8 cellular contexts compared by ENCODE assay signal in the genomic region with DNA sequence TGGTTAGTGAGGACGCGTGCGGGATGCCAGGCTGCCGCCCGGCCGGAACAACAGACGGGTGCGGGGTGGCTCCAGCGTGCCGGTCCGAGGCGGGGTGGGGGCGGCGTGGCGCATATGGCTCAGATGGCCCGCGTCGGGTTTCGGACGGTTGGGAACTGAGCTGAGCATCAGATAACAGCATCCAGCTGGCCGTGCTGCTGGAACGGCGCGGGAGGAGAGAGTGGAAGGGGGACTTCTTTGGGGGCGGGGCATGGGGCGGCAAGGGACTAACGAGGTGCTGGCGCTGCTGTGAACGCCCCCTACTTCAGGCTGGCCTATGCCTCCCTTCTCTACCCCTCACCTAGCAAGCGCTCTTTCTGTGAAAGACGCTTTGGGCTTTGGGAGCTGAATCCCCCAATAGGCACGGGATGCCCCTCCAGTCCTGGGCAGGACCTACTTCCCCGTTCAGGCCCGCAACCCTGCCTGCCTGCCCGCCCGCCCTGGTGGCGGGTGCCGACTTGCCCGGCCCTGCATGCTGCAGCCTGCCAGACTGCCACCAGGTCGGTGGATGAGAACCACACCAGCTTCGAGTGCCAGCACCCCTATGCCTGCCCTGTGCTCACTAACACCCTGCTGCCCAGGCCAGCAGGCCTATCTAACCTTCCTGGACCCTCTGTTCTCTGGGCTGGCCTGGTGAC. TPM values are rescaled to one million over a fixed set of nuclear protein-coding genes. Genes with fewer than 3 reads are reported as not detected.
DNase-seq lines count a peak whose midpoint lies in the region; ATAC-seq and TF ChIP-seq lines count a peak whose summit lies in the region.

No MANE protein-coding gene starts in this region.

- peak overlapping the region; percentile 92 for H3K4me2 ChIP-seq in PC-3 (ENCODE audit: low read length)

- no peaks in the 10 kb centered on the region for H3F3A ChIP-seq in PC-3 (ENCODE audit: low read length, unreplicated experiment)

- no peaks in the 10 kb centered on the region for H3K9me3 ChIP-seq in PC-3 (ENCODE audit: low read length)

- ATAC-seq in HG02884 (IDR thresholded peaks at IDR 0.05; ENCODE audit: unreplicated experiment) = peak; percentile 2
- peak; percentile 17; the same call in 1 of the 2 replicates for ATAC-seq in PC-3
- peak; percentile 8 for ATAC-seq in activated naive CD8-positive, alpha-beta T cell treated with anti-CD3 and anti-CD28 coated beads, Interleukin-2, amount 10 ng/mL, durations not matched to agents 7 days and 5 days (ENCODE audit: low read depth)
- peak; percentile 1 for ATAC-seq in left ventricle myocardium superior
- ATAC-seq in HG03565 (IDR thresholded peaks at IDR 0.05; ENCODE audit: unreplicated experiment) = no peak

- no peaks in the 10 kb centered on the region for H3K9me2 ChIP-seq in PC-3 (replicated peaks; ENCODE audit: low read length)

- peaks cover 49% of the 10 kb centered on the region for H3K4me1 Mint-ChIP-seq in activated naive CD8-positive, alpha-beta T cell treated with anti-CD3 and anti-CD28 coated beads, Interleukin-2, amount 10 ng/mL, durations not matched to agents 7 days and 5 days

- H3K27me3 Mint-ChIP-seq in activated naive CD8-positive, alpha-beta T cell treated with anti-CD3 and anti-CD28 coated beads, Interleukin-2, amount 10 ng/mL, durations not matched to agents 7 days and 5 days = peaks cover 24% of the 10 kb centered on the region

- peak overlapping the region; percentile 76 for H3K4me3 ChIP-seq in PC-3 (ENCODE audit: low read length)
- H3K4me3 ChIP-seq in skeletal muscle cell (ENCODE audit: low read depth, low read length) = peak overlapping the region; percentile 88

- H3K27ac ChIP-seq in PC-3 (ENCODE audit: low read length) = no peak overlapping the region

- CTCF ChIA-PET in PC-3 (lab: Charles Lee) = interaction anchor here (0.6 to 2.3 kb wide), 10 partner anchors 15 to 264 kb away, joined by 4 to 18 read pairs (median 6); a partner anchor contains a TSS

- peak overlapping the region; percentile 42 for H3K9ac ChIP-seq in PC-3 (ENCODE audit: low read length)

- no peaks in the 10 kb centered on the region for H3K9me3 Mint-ChIP-seq in activated naive CD8-positive, alpha-beta T cell treated with anti-CD3 and anti-CD28 coated beads, Interleukin-2, amount 10 ng/mL, durations not matched to agents 7 days and 5 days

- peak overlapping the region; percentile 89 for H2AFZ ChIP-seq in PC-3 (ENCODE audit: low read length)

- peak overlapping the region; percentile 88 for H3K4me3 Mint-ChIP-seq in activated naive CD8-positive, alpha-beta T cell treated with anti-CD3 and anti-CD28 coated beads, Interleukin-2, amount 10 ng/mL, durations not matched to agents 7 days and 5 days

- H3K4me1 ChIP-seq in PC-3 (ENCODE audit: insufficient read depth, low read length) = peaks cover 23% of the 10 kb centered on the region

- peaks cover 6% of the 10 kb centered on the region for H3K36me3 Mint-ChIP-seq in activated naive CD8-positive, alpha-beta T cell treated with anti-CD3 and anti-CD28 coated beads, Interleukin-2, amount 10 ng/mL, durations not matched to agents 7 days and 5 days

- no peaks in the 10 kb centered on the region for H3K79me2 ChIP-seq in PC-3 (ENCODE audit: low read length)

- intact Hi-C loops in PC-3 (cut with micrococcal nuclease) (no loop called here), left ventricle myocardium superior (cut with micrococcal nuclease) (loop anchor here (5.0 kb wide), 1 partner anchor 39 kb away; no protein-coding TSS in a partner anchor)

- TF ChIP-seq CTCF in GM12873 (IDR thresholded peaks at IDR 0.05; ENCODE audit: insufficient read depth, low read depth, low read length, missing control alignments) = peak; percentile 18
- no peak for TF ChIP-seq CTCF in PC-3 (conservative IDR thresholded peaks at IDR 0.05; ENCODE audit: low read depth, low read length)

- DNase-seq in PC-3 = no peak
- DNase-seq in activated naive CD8-positive, alpha-beta T cell treated with anti-CD3 and anti-CD28 coated beads, Interleukin-2, amount 10 ng/mL, durations not matched to agents 7 days and 5 days = peak; percentile 66
- DNase-seq in left ventricle myocardium superior = peak; percentile 45
- DNase-seq in skeletal muscle cell (ENCODE audit: low read depth) = no peak
- DNase-seq in HT-29 (ENCODE audit: low spot score) = no peak

- H3K27ac Mint-ChIP-seq in activated naive CD8-positive, alpha-beta T cell treated with anti-CD3 and anti-CD28 coated beads, Interleukin-2, amount 10 ng/mL, durations not matched to agents 7 days and 5 days = no peak overlapping the region

- H3K36me3 ChIP-seq in PC-3 (ENCODE audit: low read depth, low read length) = no peaks in the 10 kb centered on the region

- H4K20me1 ChIP-seq in PC-3 (ENCODE audit: low read length) = no peaks in the 10 kb centered on the region

- POLR2A ChIA-PET in PC-3 (lab: Charles Lee; ENCODE audit: unreplicated experiment) = interaction anchor here (0.5 to 1.0 kb wide), 3 partner anchors 97 to 333 kb away, joined by 3 to 10 read pairs (median 4); no protein-coding TSS in a partner anchor
- POLR2A ChIA-PET in activated naive CD8-positive, alpha-beta T cell treated with anti-CD3 and anti-CD28 coated beads, Interleukin-2, amount 10 ng/mL, durations not matched to agents 7 days and 5 days (lab: Charles Lee) = interaction anchor here (0.6 to 6.5 kb wide), 18 partner anchors 8 to 536 kb away, joined by 3 to 72 read pairs (median 6); a partner anchor contains a TSS

- BruUV-seq in PC-3 (replicated peaks; lab: Mats Ljungman, UMichigan) = no TSS peak

- H3K27me3 ChIP-seq in PC-3 (ENCODE audit: low read length) = no peaks in the 10 kb centered on the region

RNA-seq across cellular contexts. Expression of a gene that starts 0.5 kb away (rescaled TPM):
- total RNA-seq in PC-3 (2014; rRNA removed) = 1.3 and 5.8 TPM in 2 replicates
- total RNA-seq in activated naive CD8-positive, alpha-beta T cell treated with anti-CD3 and anti-CD28 coated beads, Interleukin-2, amount 10 ng/mL, durations not matched to agents 7 days and 5 days = 1 to 10 TPM; 1.3 to 2.3 TPM
- 1.7 TPM for total RNA-seq in left ventricle myocardium superior
- total RNA-seq in HT-29 (2014; rRNA removed; shearing (Covaris generic)) = 0.15 TPM in 1 of 2 replicates, not detected in the other

RNA-seq across cellular contexts. Expression of a gene that starts 3.9 kb away (rescaled TPM):
- total RNA-seq in PC-3 (2014; rRNA removed) (not detected in 2 replicates), left ventricle myocardium superior (not detected)
- under 1 TPM in 1 of 2 experiments, not detected in 1; 0.22 TPM for total RNA-seq in activated naive CD8-positive, alpha-beta T cell treated with anti-CD3 and anti-CD28 coated beads, Interleukin-2, amount 10 ng/mL, durations not matched to agents 7 days and 5 days
- 0.15 and 0.34 TPM in 2 replicates for total RNA-seq in HT-29 (2014; rRNA removed; shearing (Covaris generic))

RNA-seq across cellular contexts. Expression of a gene that starts 10.2 kb away (rescaled TPM):
- total RNA-seq in PC-3 (2014; rRNA removed) (3.3 and 3.6 TPM in 2 replicates), left ventricle myocardium superior (26.7 TPM)
- 100 to 1,000 TPM; 299 to 310 TPM for total RNA-seq in activated naive CD8-positive, alpha-beta T cell treated with anti-CD3 and anti-CD28 coated beads, Interleukin-2, amount 10 ng/mL, durations not matched to agents 7 days and 5 days
- 5.1 and 6.1 TPM in 2 replicates for total RNA-seq in HT-29 (2014; rRNA removed; shearing (Covaris generic))

RNA-seq across cellular contexts. Expression of a gene that starts 17.3 kb away (rescaled TPM):
- total RNA-seq in PC-3 (2014; rRNA removed) (50.3 and 51.0 TPM in 2 replicates), left ventricle myocardium superior (18.5 TPM)
- total RNA-seq in activated naive CD8-positive, alpha-beta T cell treated with anti-CD3 and anti-CD28 coated beads, Interleukin-2, amount 10 ng/mL, durations not matched to agents 7 days and 5 days = 10 to 100 TPM; 35.2 to 40.2 TPM
- 24.3 and 38.3 TPM in 2 replicates for total RNA-seq in HT-29 (2014; rRNA removed; shearing (Covaris generic))

RNA-seq across cellular contexts. Expression of a gene that starts 52.8 kb away (rescaled TPM):
- total RNA-seq in PC-3 (2014; rRNA removed) (21.6 and 27.8 TPM in 2 replicates), left ventricle myocardium superior (1.2 TPM)
- total RNA-seq in activated naive CD8-positive, alpha-beta T cell treated with anti-CD3 and anti-CD28 coated beads, Interleukin-2, amount 10 ng/mL, durations not matched to agents 7 days and 5 days = 10 to 100 TPM; 24.0 to 24.4 TPM
- 10.3 and 12.8 TPM in 2 replicates for total RNA-seq in HT-29 (2014; rRNA removed; shearing (Covaris generic))

Comparison
In these comparisons a context has a peak if more than half of its experiments do, and no peak if none do; other contexts are left out.
1. DNase-seq: peak in activated naive CD8-positive, alpha-beta T cell treated with anti-CD3 and anti-CD28 coated beads, Interleukin-2, amount 10 ng/mL, durations not matched to agents 7 days and 5 days (single experiment) and left ventricle myocardium superior (single experiment); none in PC-3 (single experiment), skeletal muscle cell (single experiment) and HT-29 (single experiment).
2. RNA of a gene that starts 10.2 kb away (total RNA-seq): 299 to 310 TPM in activated naive CD8-positive, alpha-beta T cell treated with anti-CD3 and anti-CD28 coated beads, Interleukin-2, amount 10 ng/mL, durations not matched to agents 7 days and 5 days; 26.7 TPM in left ventricle myocardium superior (single experiment), 5.1 to 6.1 TPM in HT-29 and 3.3 to 3.6 TPM in PC-3; every median in the first group is over 10 times any median in the second.